20 cellular contexts compared by ENCODE assay signal in genomic region chr9:70010015-70010414, GRCh38. TPM values are rescaled to one million over a fixed set of nuclear protein-coding genes. Genes with fewer than 3 reads are reported as not detected.
DNase-seq lines count a peak whose midpoint lies in the region; ATAC-seq, FAIRE-seq and TF ChIP-seq lines count a peak whose summit lies in the region.
"Had no signal": no experiment of that assay in that cellular context is flagged by ENCODE, and none has a peak within 500 bp of the region (broad histone marks: within the 10 kb centered on the region; RNA-seq: fewer than 3 reads in every experiment).

No MANE protein-coding gene starts in this region.

- no peaks in the 10 kb centered on the region for H3K9me3 Mint-ChIP-seq in effector memory CD8-positive, alpha-beta T cell
- H3K9me3 Mint-ChIP-seq: CD8-positive, alpha-beta T cell; HFFc6 had no signal

- no peak for TF ChIP-seq CTCF in fibroblast of the aortic adventitia (IDR thresholded peaks at IDR 0.05; ENCODE audit: insufficient read depth, low read length)

- H3K4me3 ChIP-seq in fibroblast of the aortic adventitia (ENCODE audit: low read depth, low read length) (no peak overlapping the region), SJCRH30 (no peak overlapping the region)
- H3K4me3 ChIP-seq: BLaER1 treated with 17β-estradiol and CSF1 and Interleukin-3, amounts not matched to agents 10 nM and 100 nM had no signal

- DNase-seq in Right ventricle myocardium superior (no peak), cardiac septum (ENCODE audit: low spot score) (no peak), fibroblast of the aortic adventitia (ENCODE audit: low read depth) (peak; percentile 61), OCI-M1 (lab: John Stamatoyannopoulos, UW) (no peak), SJCRH30 (no peak)
- no peak for DNase-seq in effector memory CD8-positive, alpha-beta T cell
- DNase-seq: 8988T; Calu3; CD8-positive, alpha-beta T cell; DMS79 treated with DMSO at 0.1 percent for 48 hours; GF-D8; GOT3; H7; HFFc6 had no signal

- no peaks in the 10 kb centered on the region for H3K36me3 Mint-ChIP-seq in effector memory CD8-positive, alpha-beta T cell (ENCODE audit: insufficient read depth)
- H3K36me3 Mint-ChIP-seq: CD8-positive, alpha-beta T cell had no signal

- peak; percentile 62 for FAIRE-seq in endometrium (lab: Jason Lieb, UNC)

- H3K9me3 ChIP-seq in SJCRH30 (replicated peaks), result 0 out of 2 replicates have a peak, but pooled peaks cover 3% of the 10 kb centered on the region
- H3K9me3 ChIP-seq: BLaER1 treated with 17β-estradiol and CSF1 and Interleukin-3, amounts not matched to agents 10 nM and 100 nM had no signal

- intact Hi-C loops in Right ventricle myocardium superior (cut with DNase I) (no loop called here), cardiac septum (cut with DNase I) (no loop called here)

- H3K27ac ChIP-seq in SJCRH30, result no peak overlapping the region
- H3K27ac ChIP-seq: BLaER1 treated with 17β-estradiol and CSF1 and Interleukin-3, amounts not matched to agents 10 nM and 100 nM; HL-60 had no signal

- H3K27me3 ChIP-seq in SJCRH30, result no peaks in the 10 kb centered on the region
- H3K27me3 ChIP-seq: BLaER1 treated with 17β-estradiol and CSF1 and Interleukin-3, amounts not matched to agents 10 nM and 100 nM had no signal

- no peak overlapping the region for H3K4me3 Mint-ChIP-seq in effector memory CD8-positive, alpha-beta T cell
- H3K4me3 Mint-ChIP-seq: B cell; CD8-positive, alpha-beta T cell; HFFc6 had no signal

- no peaks in the 10 kb centered on the region for H3K36me3 ChIP-seq in SJCRH30
- H3K36me3 ChIP-seq: BLaER1 treated with 17β-estradiol and CSF1 and Interleukin-3, amounts not matched to agents 10 nM and 100 nM had no signal

- no peaks in the 10 kb centered on the region for H3K4me1 Mint-ChIP-seq in effector memory CD8-positive, alpha-beta T cell (ENCODE audit: low read depth in 2 of 2)
- H3K4me1 Mint-ChIP-seq: B cell had no signal

- H3K27me3 Mint-ChIP-seq in effector memory CD8-positive, alpha-beta T cell, result peaks cover 5 to 25% of the 10 kb centered on the region in 2 donors

- peaks cover 3% of the 10 kb centered on the region; the same call in 1 of the 2 replicates for H3K4me1 ChIP-seq in SJCRH30

- ATAC-seq in Right ventricle myocardium superior (ENCODE audit: poor library complexity), result peak; percentile 71
- ATAC-seq in effector memory CD8-positive, alpha-beta T cell (replicated peaks), result no peak
- ATAC-seq: CD8-positive, alpha-beta T cell; HCT116 had no signal

- no peak overlapping the region for H3K27ac Mint-ChIP-seq in effector memory CD8-positive, alpha-beta T cell
- H3K27ac Mint-ChIP-seq: B cell; CD8-positive, alpha-beta T cell; HFFc6 had no signal

RNA-seq across cellular contexts. Expression of gene MAMDC2, which starts 33.6 kb away (rescaled TPM):
- total RNA-seq in Right ventricle myocardium superior (10.0 TPM), cardiac septum (3.6 TPM), fibroblast of the aortic adventitia (ENCODE audit: low replicate concordance) (0.45 and 2.8 TPM in 2 replicates)
- total RNA-seq in SJCRH30 (2014; rRNA removed; shearing (Covaris generic)), result 7.2 and 9.0 TPM in 2 replicates
- total RNA-seq: A673; B cell; CD8-positive, alpha-beta T cell had no signal
